In the genomic region with DNA sequence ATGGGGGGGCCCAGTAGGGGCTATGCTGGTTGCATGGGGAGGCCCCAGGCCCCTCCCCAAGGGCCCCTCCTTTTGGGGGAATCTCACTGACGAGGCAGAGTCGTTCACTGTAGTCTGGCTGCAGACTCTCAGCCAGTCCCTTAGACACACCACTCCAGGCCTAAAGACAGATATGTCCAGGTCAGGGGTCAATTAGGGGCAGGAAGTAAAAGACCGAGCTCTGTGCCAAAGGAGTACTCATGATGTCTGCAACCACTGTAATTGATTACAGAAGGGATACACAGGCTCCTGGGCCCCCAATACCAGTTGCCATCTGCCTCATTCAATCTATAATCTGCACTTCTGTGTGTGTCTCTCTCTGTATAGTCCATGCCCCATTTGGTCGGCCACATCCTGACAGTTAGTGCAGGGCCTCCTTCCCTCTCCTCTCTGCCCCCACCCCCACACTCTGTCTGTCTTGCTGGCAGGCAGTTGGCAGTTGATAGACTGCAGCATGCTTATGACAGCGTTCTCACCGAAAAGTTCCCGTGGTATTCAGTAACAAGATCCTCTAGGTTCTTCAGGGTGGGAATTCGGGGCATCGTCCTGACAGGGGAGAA, we compare ENCODE assay signal across 11 cellular contexts. TPM values are rescaled to one million over a fixed set of nuclear protein-coding genes. Genes with fewer than 3 reads are reported as not detected.
DNase-seq lines count a peak whose midpoint lies in the region; ATAC-seq lines count a peak whose summit lies in the region.
"Had no signal": no experiment of that assay in that cellular context is flagged by ENCODE, and none has a peak within 500 bp of the region (broad histone marks: within the 10 kb centered on the region; RNA-seq: fewer than 3 reads in every experiment).

No MANE protein-coding gene starts in this region.

- H3K27ac Mint-ChIP-seq in activated T-cell treated with anti-CD3 and anti-CD28 coated beads, Interleukin-2, amount 50 U/mL, for 24 hours, result peak overlapping the region; percentile 97
- peak overlapping the region; percentile 37 for H3K27ac Mint-ChIP-seq in dendritic cell treated with granulocyte-macrophage colony-stimulating factor and Interleukin-4, amounts not matched to agents 40 ng/mL and 50 ng/mL, for 4 days
- peak overlapping the region; percentile 2 for H3K27ac Mint-ChIP-seq in stimulated activated naive B cell treated with anti-CD40 and anti-IgM and Interleukin-4, amounts not matched to agents 10 μg/mL and 1 μg/mL and 100 μg/mL, for 72 hours

- H3K4me3 Mint-ChIP-seq in activated T-cell treated with anti-CD3 and anti-CD28 coated beads, Interleukin-2, amount 50 U/mL, for 24 hours, result peak overlapping the region; percentile 94
- no peak overlapping the region for H3K4me3 Mint-ChIP-seq in dendritic cell treated with granulocyte-macrophage colony-stimulating factor and Interleukin-4, amounts not matched to agents 40 ng/mL and 50 ng/mL, for 4 days
- H3K4me3 Mint-ChIP-seq in stimulated activated naive B cell treated with anti-CD40 and anti-IgM and Interleukin-4, amounts not matched to agents 10 μg/mL and 1 μg/mL and 100 μg/mL, for 72 hours, result peak overlapping the region; percentile 83 to 93

- ATAC-seq in stimulated activated naive B cell treated with anti-CD40 and anti-IgM and Interleukin-4, amounts not matched to agents 10 μg/mL and 1 μg/mL and 100 μg/mL, for 72 hours (replicated peaks), result no peak
- ATAC-seq in HG02759 (IDR thresholded peaks at IDR 0.05; ENCODE audit: unreplicated experiment), result no peak

- H3K27me3 Mint-ChIP-seq in activated T-cell treated with anti-CD3 and anti-CD28 coated beads, Interleukin-2, amount 50 U/mL, for 24 hours, result peaks cover 11% of the 10 kb centered on the region
- no peaks in the 10 kb centered on the region for H3K27me3 Mint-ChIP-seq in dendritic cell treated with granulocyte-macrophage colony-stimulating factor and Interleukin-4, amounts not matched to agents 40 ng/mL and 50 ng/mL, for 4 days
- H3K27me3 Mint-ChIP-seq in stimulated activated naive B cell treated with anti-CD40 and anti-IgM and Interleukin-4, amounts not matched to agents 10 μg/mL and 1 μg/mL and 100 μg/mL, for 72 hours, result peaks cover 0 to 4% of the 10 kb centered on the region in 2 donors

- peaks cover 71% of the 10 kb centered on the region for H3K36me3 Mint-ChIP-seq in activated T-cell treated with anti-CD3 and anti-CD28 coated beads, Interleukin-2, amount 50 U/mL, for 24 hours (ENCODE audit: low read depth)
- H3K36me3 Mint-ChIP-seq in dendritic cell treated with granulocyte-macrophage colony-stimulating factor and Interleukin-4, amounts not matched to agents 40 ng/mL and 50 ng/mL, for 4 days (ENCODE audit: low read depth), result peaks cover 36% of the 10 kb centered on the region
- peaks cover 47% of the 10 kb centered on the region in 2 donors for H3K36me3 Mint-ChIP-seq in stimulated activated naive B cell treated with anti-CD40 and anti-IgM and Interleukin-4, amounts not matched to agents 10 μg/mL and 1 μg/mL and 100 μg/mL, for 72 hours

- H3K9me3 Mint-ChIP-seq in activated T-cell treated with anti-CD3 and anti-CD28 coated beads, Interleukin-2, amount 50 U/mL, for 24 hours, result no peaks in the 10 kb centered on the region
- H3K9me3 Mint-ChIP-seq in dendritic cell treated with granulocyte-macrophage colony-stimulating factor and Interleukin-4, amounts not matched to agents 40 ng/mL and 50 ng/mL, for 4 days, result no peaks in the 10 kb centered on the region
- peaks cover 0 to 3% of the 10 kb centered on the region in 2 donors for H3K9me3 Mint-ChIP-seq in stimulated activated naive B cell treated with anti-CD40 and anti-IgM and Interleukin-4, amounts not matched to agents 10 μg/mL and 1 μg/mL and 100 μg/mL, for 72 hours

- DNase-seq in activated T-cell treated with anti-CD3 and anti-CD28 coated beads, Interleukin-2, amount 50 U/mL, for 24 hours, result no peak
- DNase-seq in activated T-cell treated with anti-CD3 and anti-CD28 coated beads, Interleukin-2, amount 50 U/mL, for 1 hour, result no peak
- DNase-seq in T-helper 9 cell (peak; percentile 31), retina (no peak), mucosa of gallbladder (ENCODE audit: low spot score) (no peak)
- DNase-seq in stimulated activated naive B cell treated with anti-CD40 and anti-IgM and Interleukin-4, amounts not matched to agents 10 μg/mL and 1 μg/mL and 100 μg/mL, for 72 hours, result no peak
- DNase-seq: NCI-H1436 treated with DMSO at 0.1 percent for 48 hours, right lobe of liver, stomach had no signal

- H3K4me1 Mint-ChIP-seq in activated T-cell treated with anti-CD3 and anti-CD28 coated beads, Interleukin-2, amount 50 U/mL, for 24 hours (ENCODE audit: low read depth), result peaks cover 70% of the 10 kb centered on the region
- H3K4me1 Mint-ChIP-seq in dendritic cell treated with granulocyte-macrophage colony-stimulating factor and Interleukin-4, amounts not matched to agents 40 ng/mL and 50 ng/mL, for 4 days (ENCODE audit: low read depth), result peaks cover 89% of the 10 kb centered on the region
- peaks cover 44 to 80% of the 10 kb centered on the region in 2 donors for H3K4me1 Mint-ChIP-seq in stimulated activated naive B cell treated with anti-CD40 and anti-IgM and Interleukin-4, amounts not matched to agents 10 μg/mL and 1 μg/mL and 100 μg/mL, for 72 hours

- intact Hi-C loops in dendritic cell treated with granulocyte-macrophage colony-stimulating factor and Interleukin-4, amounts not matched to agents 40 ng/mL and 50 ng/mL, for 4 days (cut with micrococcal nuclease), result no loop called here

RNA-seq across cellular contexts. Expression of gene CXorf65, which starts 1.3 kb away (rescaled TPM):
- not detected for total RNA-seq in mucosa of gallbladder
- total RNA-seq: right lobe of liver, stomach had no signal

RNA-seq across cellular contexts. Expression of gene IL2RG, which starts 3.5 kb away (rescaled TPM):
- 8.9 TPM for total RNA-seq in mucosa of gallbladder

RNA-seq across cellular contexts. Expression of gene MED12, which starts 10.5 kb away (rescaled TPM):
- total RNA-seq in mucosa of gallbladder, result 43.2 TPM

RNA-seq across cellular contexts. Expression of gene FOXO4, which starts 12.2 kb away (rescaled TPM):
- total RNA-seq in mucosa of gallbladder, result 42.3 TPM

RNA-seq across cellular contexts. Expression of gene NLGN3, which starts 36.8 kb away (rescaled TPM):
- 2.5 TPM for total RNA-seq in mucosa of gallbladder

Comparison
In these comparisons a context has a peak if more than half of its experiments do, and no peak if none do; other contexts are left out.
1. H3K27ac Mint-ChIP-seq: peak in every context shown above with its lines; median percentile 97 in activated T-cell treated with anti-CD3 and anti-CD28 coated beads, Interleukin-2, amount 50 U/mL, for 24 hours; 37 in dendritic cell treated with granulocyte-macrophage colony-stimulating factor and Interleukin-4, amounts not matched to agents 40 ng/mL and 50 ng/mL, for 4 days; 2 in stimulated activated naive B cell treated with anti-CD40 and anti-IgM and Interleukin-4, amounts not matched to agents 10 μg/mL and 1 μg/mL and 100 μg/mL, for 72 hours.